ENCODE assay signal across 8 cellular contexts in the genomic region with DNA sequence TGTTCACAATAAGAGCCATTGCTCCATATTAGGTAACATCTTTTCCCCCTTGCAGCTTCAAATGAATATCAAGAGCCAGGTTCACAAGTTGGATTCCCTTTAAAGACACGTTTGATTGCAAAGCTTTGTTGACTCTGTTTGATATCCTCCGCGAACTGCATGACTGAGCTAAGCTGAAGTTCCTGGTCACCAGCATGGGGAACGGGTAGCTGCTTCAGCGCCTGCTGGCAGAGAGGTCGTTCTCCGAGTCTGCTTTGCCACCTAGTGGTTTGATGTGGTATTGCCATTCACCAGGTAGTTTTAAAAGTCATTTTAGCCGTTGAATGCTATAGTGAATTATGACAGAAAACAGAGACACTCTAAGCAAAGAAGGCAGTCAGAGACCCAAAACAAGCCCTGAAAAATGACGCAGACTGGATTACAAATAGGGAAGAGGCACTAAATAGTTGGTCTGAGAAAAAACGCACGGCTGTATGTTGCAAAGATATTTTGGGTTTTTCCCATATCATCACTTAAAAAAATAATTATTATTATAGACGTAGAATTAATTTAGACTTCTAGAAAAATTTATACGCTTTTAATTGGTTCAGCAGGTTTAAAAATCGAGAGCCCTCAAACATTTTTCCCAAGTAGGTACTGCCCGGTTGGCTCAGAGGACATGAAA.
DNase-seq lines count a peak whose midpoint lies in the region; ATAC-seq and TF ChIP-seq lines count a peak whose summit lies in the region.

No MANE protein-coding gene starts in this region.

- peaks cover 0 to 18% (median 4%) of the 10 kb centered on the region in 9 donors for H3K4me1 ChIP-seq in heart right ventricle

- peaks cover 0 to 25% (median 10%) of the 10 kb centered on the region in 7 donors for H3K27me3 ChIP-seq in heart right ventricle

- WGBS in heart right ventricle, 2 donors: 15 to 18% methylated on average over 15 of the region's 15 CpGs

- no peak overlapping the region for H3K27ac Mint-ChIP-seq in activated naive CD8-positive, alpha-beta T cell treated with anti-CD3 and anti-CD28 coated beads, Interleukin-2, amount 50 U/mL, for 24 hours

- no peaks in the 10 kb centered on the region for H3K36me3 Mint-ChIP-seq in activated naive CD8-positive, alpha-beta T cell treated with anti-CD3 and anti-CD28 coated beads, Interleukin-2, amount 50 U/mL, for 24 hours (ENCODE audit: low read depth)

- TF ChIP-seq POLR2A in NB4 (IDR thresholded peaks at IDR 0.05; ENCODE audit: extremely low read depth, insufficient read length): no peak

- H3K4me3 Mint-ChIP-seq in activated naive CD8-positive, alpha-beta T cell treated with anti-CD3 and anti-CD28 coated beads, Interleukin-2, amount 50 U/mL, for 24 hours: no peak overlapping the region

- no peaks in the 10 kb centered on the region for H3K9me3 Mint-ChIP-seq in activated naive CD8-positive, alpha-beta T cell treated with anti-CD3 and anti-CD28 coated beads, Interleukin-2, amount 50 U/mL, for 24 hours

- DNase-seq in GM12865 (ENCODE audit: low read depth): peak; percentile 72
- peak; percentile 78 for DNase-seq in NB4 (ENCODE audit: low read depth)
- peak; percentile 94 for DNase-seq in SKM-1 treated with dmso at 0.1 percent for 144 hours (lab: John Stamatoyannopoulos, UW; ENCODE audit: unreplicated experiment)
- peak; percentile 75 for DNase-seq in activated naive CD8-positive, alpha-beta T cell treated with anti-CD3 and anti-CD28 coated beads, Interleukin-2, amount 50 U/mL, for 24 hours
- DNase-seq in heart right ventricle: peak; percentile 53 to 76
- DNase-seq in putamen (ENCODE audit: low spot score): peak; percentile 76
- no peak for DNase-seq in cortex of kidney (lab: John Stamatoyannopoulos, UW)

- H3K4me1 Mint-ChIP-seq in activated naive CD8-positive, alpha-beta T cell treated with anti-CD3 and anti-CD28 coated beads, Interleukin-2, amount 50 U/mL, for 24 hours: peaks cover 3% of the 10 kb centered on the region

- TF ChIP-seq CTCF in GM12865 (IDR thresholded peaks at IDR 0.05; ENCODE audit: insufficient read depth, low read depth, low read length, missing control alignments) (peak; percentile 90), NB4 (IDR thresholded peaks at IDR 0.05; ENCODE audit: low read depth, low read length) (peak; percentile 74), heart right ventricle (IDR thresholded peaks at IDR 0.05) (peak; percentile 89 to 96 (median 93))

- no peaks in the 10 kb centered on the region for H3K9me3 ChIP-seq in heart right ventricle

- no peaks in the 10 kb centered on the region for H3K36me3 ChIP-seq in heart right ventricle

- no peak overlapping the region for H3K27ac ChIP-seq in heart right ventricle

- ATAC-seq in HG02610 (IDR thresholded peaks at IDR 0.05; ENCODE audit: unreplicated experiment) (peak; percentile 93), heart right ventricle (peak in 7 of 8 donors; percentile 64 to 88 (median 82))
- peak; percentile 86 for ATAC-seq in activated naive CD8-positive, alpha-beta T cell treated with anti-CD3 and anti-CD28 coated beads, Interleukin-2, amount 50 U/mL, for 24 hours

- H3K4me3 ChIP-seq in GM12865 (ENCODE audit: low read depth, low read length) (no peak overlapping the region), NB4 (ENCODE audit: low read depth, low read length) (no peak overlapping the region), heart right ventricle (peak overlapping the region in 3 of 10 donors; percentile 1 to 31 (median 9))

- intact Hi-C loops in heart right ventricle (cut with DNase I): loop anchor here in 9 of 10 donors (2.0 to 10.0 kb wide), 5 partner anchors 491 to 1646 kb away; no protein-coding TSS in a partner anchor

- no peaks in the 10 kb centered on the region for H3K27me3 Mint-ChIP-seq in activated naive CD8-positive, alpha-beta T cell treated with anti-CD3 and anti-CD28 coated beads, Interleukin-2, amount 50 U/mL, for 24 hours
